ENCODE assay signal across 8 cellular contexts in the genomic region with DNA sequence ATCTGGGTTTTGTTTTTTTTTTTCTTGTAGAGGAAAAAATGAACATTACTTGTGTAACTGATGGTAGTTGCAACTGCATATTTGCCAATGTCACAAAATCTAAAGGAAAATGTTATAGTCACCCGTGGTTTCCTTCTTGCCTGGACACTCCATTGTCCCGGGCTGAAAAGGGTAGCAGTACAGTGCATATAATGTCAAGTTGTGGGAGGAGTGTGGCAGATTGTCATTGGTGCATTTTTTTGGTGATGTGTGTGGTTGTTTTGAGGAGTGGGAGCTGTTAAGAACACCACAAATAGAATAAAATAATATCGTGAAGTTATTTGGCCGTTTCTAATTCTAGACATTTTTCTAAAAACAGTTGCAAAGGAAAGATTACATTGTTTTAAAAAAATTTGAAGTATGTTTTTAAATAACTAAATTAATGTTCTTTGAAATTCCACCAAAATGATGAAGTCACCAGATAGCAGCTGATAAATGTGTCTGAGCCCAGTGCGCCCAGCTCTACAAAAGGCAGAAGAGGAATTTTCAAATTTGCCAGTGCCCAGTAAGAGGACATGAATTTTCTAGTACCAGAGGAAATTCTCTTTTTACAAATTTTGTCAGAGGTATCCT. TPM values are rescaled to one million over a fixed set of nuclear protein-coding genes. Genes with fewer than 3 reads are reported as not detected.
DNase-seq lines count a peak whose midpoint lies in the region; ATAC-seq and TF ChIP-seq lines count a peak whose summit lies in the region.

No MANE protein-coding gene starts in this region.

- H3K27me3 Mint-ChIP-seq in MCF 10A (ENCODE audit: insufficient read depth, unreplicated experiment): no peaks in the 10 kb centered on the region

- peaks cover 9% of the 10 kb centered on the region; the same call in 1 of the 2 replicates for H4K20me1 ChIP-seq in DOHH2 (ENCODE audit: control insufficient read depth, insufficient read depth, low read depth, low read length)

- H3K4me3 ChIP-seq in DOHH2 (ENCODE audit: low read length): peak overlapping the region; percentile 82
- H3K4me3 ChIP-seq in MG63: peak overlapping the region; percentile 60
- peak overlapping the region; percentile 79 to 81 for H3K4me3 ChIP-seq in vagina

- POLR2A ChIA-PET in MCF 10A (lab: Yijun Ruan, JAX): interaction anchor here (0.6 to 2.9 kb wide), 17 partner anchors 8 to 1336 kb away, joined by 3 to 18 read pairs (median 4); partner anchors contain the start of gene PYURF

- H3K9me3 ChIP-seq in DOHH2 (ENCODE audit: control insufficient read depth, insufficient read depth, low read length): no peaks in the 10 kb centered on the region
- H3K9me3 ChIP-seq in MG63: no peaks in the 10 kb centered on the region
- H3K9me3 ChIP-seq in vagina: no peaks in the 10 kb centered on the region

- peaks cover 7% of the 10 kb centered on the region; the same call in 1 of the 2 replicates for H3F3A ChIP-seq in DOHH2 (ENCODE audit: control insufficient read depth, insufficient read depth)

- peak overlapping the region; percentile 14; the same call in 1 of the 2 replicates for H3K27ac ChIP-seq in DOHH2 (ENCODE audit: low read depth, low read length)
- H3K27ac ChIP-seq in vagina: peak overlapping the region; percentile 95

- peaks cover 60% of the 10 kb centered on the region for H3K79me2 ChIP-seq in DOHH2 (ENCODE audit: control insufficient read depth, low read length)

- CTCF ChIA-PET in MCF 10A (lab: Yijun Ruan, JAX): interaction anchor here (0.6 kb wide), 1 partner anchor 104 kb away, joined by 3 read pairs; no protein-coding TSS in a partner anchor

- no peaks in the 10 kb centered on the region for H3K9me2 ChIP-seq in DOHH2 (replicated peaks; ENCODE audit: control insufficient read depth, low read length)

- intact Hi-C loops in MCF 10A (cut with micrococcal nuclease) (no loop called here), vagina (cut with DNase I) (no loop called here)

- H3K4me1 ChIP-seq in DOHH2 (ENCODE audit: control insufficient read depth, low read length): peaks cover 48% of the 10 kb centered on the region
- peaks cover 60% of the 10 kb centered on the region for H3K4me1 ChIP-seq in vagina

- TF ChIP-seq CTCF in DOHH2 (IDR thresholded peaks at IDR 0.05; ENCODE audit: low read depth, low read length, poor library complexity, severe bottlenecking) (no peak), MCF 10A (IDR thresholded peaks at IDR 0.05; ENCODE audit: unreplicated experiment) (no peak), vagina (IDR thresholded peaks at IDR 0.05) (no peak)

- H3K36me3 ChIP-seq in DOHH2 (ENCODE audit: control insufficient read depth, low read length) (peaks cover 8% of the 10 kb centered on the region), MG63 (no peaks in the 10 kb centered on the region), vagina (no peaks in the 10 kb centered on the region)

- no peaks in the 10 kb centered on the region for H3K36me3 Mint-ChIP-seq in MCF 10A (ENCODE audit: insufficient read depth, unreplicated experiment)

- TF ChIP-seq POLR2A in vagina (IDR thresholded peaks at IDR 0.05): no peak

- no peak for ATAC-seq in HG02840 (IDR thresholded peaks at IDR 0.05; ENCODE audit: low FRiP score, unreplicated experiment)

- peaks cover 4% of the 10 kb centered on the region; the same call in 1 of the 2 replicates for H3K27me3 ChIP-seq in DOHH2 (ENCODE audit: control insufficient read depth, low read length)
- no peaks in the 10 kb centered on the region for H3K27me3 ChIP-seq in MG63
- H3K27me3 ChIP-seq in vagina: no peaks in the 10 kb centered on the region

- no peaks in the 10 kb centered on the region for H3K9me3 Mint-ChIP-seq in MCF 10A (ENCODE audit: unreplicated experiment)

- H3K27ac Mint-ChIP-seq in MCF 10A (ENCODE audit: low read depth, unreplicated experiment): peak overlapping the region; percentile 14

- BruUV-seq in MCF 10A (replicated peaks; lab: Mats Ljungman, UMichigan): no TSS peak

- peak overlapping the region; percentile 78 for H3K4me3 Mint-ChIP-seq in MCF 10A (ENCODE audit: unreplicated experiment)

- no peak for DNase-seq in MG63
- no peak for DNase-seq in MCF 10A (ENCODE audit: unreplicated experiment)
- DNase-seq in medulla oblongata (ENCODE audit: extremely low spot score): peak; percentile 48
- no peak for DNase-seq in vagina (ENCODE audit: extremely low spot score in 2 of 2)
- DNase-seq in Ammon's horn (ENCODE audit: low spot score): no peak
- no peak for DNase-seq in occipital lobe (lab: John Stamatoyannopoulos, UW)

- H3K4me1 Mint-ChIP-seq in MCF 10A (ENCODE audit: insufficient read depth, unreplicated experiment): peaks cover 20% of the 10 kb centered on the region

- H3K4me2 ChIP-seq in DOHH2 (ENCODE audit: low read length): peak overlapping the region; percentile 93

RNA-seq across cellular contexts. Expression of gene PKD2, which starts 1.3 kb away (rescaled TPM):
- 9.0 and 14.2 TPM in 2 replicates for total RNA-seq in MG63 (2014; rRNA removed; shearing (Covaris generic); ENCODE audit: low replicate concordance)
- total RNA-seq in MCF 10A (2022): 29.5 and 36.6 TPM in 2 replicates
- 33.1 TPM for total RNA-seq in vagina
- 59.9 TPM for total RNA-seq in occipital lobe

RNA-seq across cellular contexts. Expression of gene SPP1, which starts 33.2 kb away (rescaled TPM):
- not detected in 2 replicates for total RNA-seq in MG63 (2014; rRNA removed; shearing (Covaris generic); ENCODE audit: low replicate concordance)
- total RNA-seq in MCF 10A (2022): not detected in 2 replicates
- total RNA-seq in vagina: 11.8 TPM
- total RNA-seq in occipital lobe: 190 TPM

Comparison
In these comparisons a context has a peak if more than half of its experiments do, and no peak if none do; other contexts are left out.
1. RNA of gene SPP1, which starts 33.2 kb away (total RNA-seq): 190 TPM in occipital lobe (single experiment); 11.8 TPM in vagina (single experiment), not detected in MCF 10A and not detected in MG63; every median in the first group is over 10 times any median in the second.
2. Peak in every context shown above with its lines, with median percentiles within 50 percentile points of each other: H3K4me3 ChIP-seq.